In the genomic region with DNA sequence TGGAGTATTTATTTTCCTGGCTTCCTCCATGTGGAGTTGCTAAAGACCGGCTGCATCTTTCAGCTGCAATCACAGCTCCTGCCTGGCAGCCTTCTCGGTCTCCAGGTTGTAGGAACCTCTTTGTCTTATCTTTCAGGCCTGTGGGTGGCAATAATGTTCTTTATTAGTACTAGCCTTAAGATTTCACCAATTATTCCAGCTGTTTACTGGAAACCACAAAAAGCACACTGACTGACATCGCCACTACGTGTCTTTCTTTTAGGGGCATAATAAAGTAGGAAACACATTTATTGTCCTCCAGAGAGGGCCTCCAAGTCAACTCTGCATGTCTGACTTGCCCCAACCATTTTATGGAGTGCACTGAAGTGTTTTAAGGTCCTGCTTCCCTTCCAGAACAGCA, we compare ENCODE assay signal across 20 cellular contexts.
DNase-seq lines count a peak whose midpoint lies in the region; ATAC-seq and TF ChIP-seq lines count a peak whose summit lies in the region.
"Had no signal": no experiment of that assay in that cellular context is flagged by ENCODE, and none has a peak within 500 bp of the region (broad histone marks: within the 10 kb centered on the region; RNA-seq: fewer than 3 reads in every experiment).

No MANE protein-coding gene starts in this region.

- peaks cover 10% of the 10 kb centered on the region for H3K9me3 Mint-ChIP-seq in endodermal cell
- H3K9me3 Mint-ChIP-seq in activated T-helper 1 cell treated with anti-CD3 and anti-CD28 coated beads, Interleukin-12 subunit alpha, Interleukin-12 subunit beta, Interleukin-2, Interleukin-4 antibody, amounts not matched to agents 30 ng/mL and 10 ng/mL and 1 ng/mL, durations not matched to agents 14 hours and 24 hours and 36 hours, result no peaks in the 10 kb centered on the region

- no peaks in the 10 kb centered on the region for H3K27me3 ChIP-seq in endodermal cell (ENCODE audit: control insufficient read depth, insufficient read depth, low read length, poor library complexity, severe bottlenecking)
- H3K27me3 ChIP-seq in skeletal muscle satellite cell (ENCODE audit: control insufficient read depth, insufficient read depth, low read length), result no peaks in the 10 kb centered on the region
- no peaks in the 10 kb centered on the region for H3K27me3 ChIP-seq in right atrium auricular region
- H3K27me3 ChIP-seq: upper lobe of right lung had no signal

- H3K9me3 ChIP-seq in endodermal cell (ENCODE audit: control insufficient read depth, low read length), result peaks cover 5% of the 10 kb centered on the region
- H3K9me3 ChIP-seq in skeletal muscle satellite cell (replicated peaks; ENCODE audit: low read length), result peaks cover 2% of the 10 kb centered on the region
- H3K9me3 ChIP-seq in right atrium auricular region, result no peaks in the 10 kb centered on the region
- H3K9me3 ChIP-seq: upper lobe of right lung had no signal

- H3K27ac ChIP-seq in endodermal cell (ENCODE audit: low read depth, low read length) (no peak overlapping the region), right atrium auricular region (no peak overlapping the region)
- H3K27ac ChIP-seq: PC-9, upper lobe of right lung had no signal

- ATAC-seq in GM19395 (IDR thresholded peaks at IDR 0.05; ENCODE audit: unreplicated experiment), result peak; percentile 25
- ATAC-seq in HG03432 (IDR thresholded peaks at IDR 0.05; ENCODE audit: unreplicated experiment), result peak; percentile 18
- ATAC-seq: activated CD8-positive, alpha-beta memory T cell treated with anti-CD3 and anti-CD28 coated beads, Interleukin-2, amount 10 ng/mL, durations not matched to agents 7 days and 5 days; K562; T-cell; upper lobe of right lung had no signal

- DNase-seq in endodermal cell (peak; percentile 38), right atrium auricular region (ENCODE audit: low spot score) (no peak), NCI-H2029 treated with DMSO at 0.1 percent for 48 hours (lab: John Stamatoyannopoulos, UW) (no peak)
- DNase-seq in activated T-helper 1 cell treated with anti-CD3 and anti-CD28 coated beads, Interleukin-12 subunit alpha, Interleukin-12 subunit beta, Interleukin-2, Interleukin-4 antibody, amounts not matched to agents 30 ng/mL and 10 ng/mL and 1 ng/mL, durations not matched to agents 14 hours and 24 hours and 36 hours (ENCODE audit: low spot score), result no peak
- DNase-seq: activated CD4-positive, alpha-beta T cell treated with anti-CD3 and anti-CD28 coated beads for 4 hours; activated CD8-positive, alpha-beta memory T cell treated with anti-CD3 and anti-CD28 coated beads, Interleukin-2, amount 10 ng/mL, durations not matched to agents 7 days and 5 days; AML-193; DMS79 treated with DMSO at 0.1 percent for 48 hours; NCI-H187 treated with DMSO at 0.1 percent for 48 hours; NCI-H2227 treated with DMSO at 0.1 percent for 48 hours; PC-9; stimulated activated CD4-positive, alpha-beta T cell treated with anti-CD3 and anti-CD28 coated beads, Interleukin-12 subunit alpha, Interleukin-12 subunit beta, amount 100 ng/mL, for 4 hours; T-cell; upper lobe of right lung had no signal

- no peak for TF ChIP-seq CTCF in endodermal cell (conservative IDR thresholded peaks at IDR 0.05)
- no peak for TF ChIP-seq CTCF in right atrium auricular region (IDR thresholded peaks at IDR 0.05)

- H3K4me3 ChIP-seq in endodermal cell (ENCODE audit: low read length) (no peak overlapping the region), skeletal muscle satellite cell (ENCODE audit: low read length) (no peak overlapping the region), right atrium auricular region (no peak overlapping the region)
- H3K4me3 ChIP-seq: K562, PC-9, upper lobe of right lung had no signal

- H3K4me1 Mint-ChIP-seq in endodermal cell, result peaks cover 28% of the 10 kb centered on the region
- H3K4me1 Mint-ChIP-seq in activated T-helper 1 cell treated with anti-CD3 and anti-CD28 coated beads, Interleukin-12 subunit alpha, Interleukin-12 subunit beta, Interleukin-2, Interleukin-4 antibody, amounts not matched to agents 30 ng/mL and 10 ng/mL and 1 ng/mL, durations not matched to agents 14 hours and 24 hours and 36 hours (ENCODE audit: low read depth), result no peaks in the 10 kb centered on the region

- peaks cover 3% of the 10 kb centered on the region for H3K27me3 Mint-ChIP-seq in endodermal cell (ENCODE audit: insufficient read depth)
- H3K27me3 Mint-ChIP-seq in activated T-helper 1 cell treated with anti-CD3 and anti-CD28 coated beads, Interleukin-12 subunit alpha, Interleukin-12 subunit beta, Interleukin-2, Interleukin-4 antibody, amounts not matched to agents 30 ng/mL and 10 ng/mL and 1 ng/mL, durations not matched to agents 14 hours and 24 hours and 36 hours (ENCODE audit: insufficient read depth), result peaks cover 2% of the 10 kb centered on the region

- peak overlapping the region; percentile 4 for H3K4me2 ChIP-seq in skeletal muscle satellite cell (ENCODE audit: low read length)
- H3K4me2 ChIP-seq: PC-9 had no signal

- intact Hi-C loops in activated T-helper 1 cell treated with anti-CD3 and anti-CD28 coated beads, Interleukin-12 subunit alpha, Interleukin-12 subunit beta, Interleukin-2, Interleukin-4 antibody, amounts not matched to agents 30 ng/mL and 10 ng/mL and 1 ng/mL, durations not matched to agents 14 hours and 24 hours and 36 hours (cut with micrococcal nuclease), result no loop called here

- no peak overlapping the region for H3K4me3 Mint-ChIP-seq in endodermal cell
- H3K4me3 Mint-ChIP-seq in activated T-helper 1 cell treated with anti-CD3 and anti-CD28 coated beads, Interleukin-12 subunit alpha, Interleukin-12 subunit beta, Interleukin-2, Interleukin-4 antibody, amounts not matched to agents 30 ng/mL and 10 ng/mL and 1 ng/mL, durations not matched to agents 14 hours and 24 hours and 36 hours, result no peak overlapping the region
- H3K4me3 Mint-ChIP-seq: activated CD8-positive, alpha-beta memory T cell treated with anti-CD3 and anti-CD28 coated beads, Interleukin-2, amount 10 ng/mL, durations not matched to agents 7 days and 5 days; activated naive CD8-positive, alpha-beta T cell; mesothelial cell of epicardium; T-cell had no signal

- H3K4me1 ChIP-seq in endodermal cell (ENCODE audit: control insufficient read depth, insufficient read depth, low read length) (no peaks in the 10 kb centered on the region), skeletal muscle satellite cell (ENCODE audit: control insufficient read depth, insufficient read depth, low read length) (peaks cover 17% of the 10 kb centered on the region), right atrium auricular region (peaks cover 0 to 10% of the 10 kb centered on the region in 2 donors)

- H3K9ac ChIP-seq in endodermal cell (ENCODE audit: extremely low read depth, low read length, poor library complexity, severe bottlenecking) (no peak overlapping the region), skeletal muscle satellite cell (ENCODE audit: low read depth, low read length) (peak overlapping the region; percentile 4)

- H3K27ac Mint-ChIP-seq in endodermal cell, result no peak overlapping the region
- H3K27ac Mint-ChIP-seq in activated T-helper 1 cell treated with anti-CD3 and anti-CD28 coated beads, Interleukin-12 subunit alpha, Interleukin-12 subunit beta, Interleukin-2, Interleukin-4 antibody, amounts not matched to agents 30 ng/mL and 10 ng/mL and 1 ng/mL, durations not matched to agents 14 hours and 24 hours and 36 hours, result no peak overlapping the region
- H3K27ac Mint-ChIP-seq: activated CD8-positive, alpha-beta memory T cell treated with anti-CD3 and anti-CD28 coated beads, Interleukin-2, amount 10 ng/mL, durations not matched to agents 7 days and 5 days; activated naive CD8-positive, alpha-beta T cell; mesothelial cell of epicardium; T-cell had no signal

- H3K36me3 ChIP-seq in endodermal cell (ENCODE audit: control insufficient read depth, insufficient read depth, low read length) (no peaks in the 10 kb centered on the region), skeletal muscle satellite cell (ENCODE audit: insufficient read depth, low read length) (no peaks in the 10 kb centered on the region), right atrium auricular region (no peaks in the 10 kb centered on the region)
- H3K36me3 ChIP-seq: upper lobe of right lung had no signal

- H3K36me3 Mint-ChIP-seq in endodermal cell (ENCODE audit: low read depth), result no peaks in the 10 kb centered on the region
- H3K36me3 Mint-ChIP-seq in activated T-helper 1 cell treated with anti-CD3 and anti-CD28 coated beads, Interleukin-12 subunit alpha, Interleukin-12 subunit beta, Interleukin-2, Interleukin-4 antibody, amounts not matched to agents 30 ng/mL and 10 ng/mL and 1 ng/mL, durations not matched to agents 14 hours and 24 hours and 36 hours (ENCODE audit: low read depth), result no peaks in the 10 kb centered on the region
- H3K36me3 Mint-ChIP-seq: activated naive CD8-positive, alpha-beta T cell; mesothelial cell of epicardium; T-cell had no signal

- WGBS in endodermal cell (ENCODE audit: insufficient coverage in 1 of 2, insufficient read length in 1 of 2), 2 experiments, result 94 to 100% methylated on average over 2 to 4 of the region's 4 CpGs
